29 cellular contexts compared by ENCODE assay signal in the genomic region with DNA sequence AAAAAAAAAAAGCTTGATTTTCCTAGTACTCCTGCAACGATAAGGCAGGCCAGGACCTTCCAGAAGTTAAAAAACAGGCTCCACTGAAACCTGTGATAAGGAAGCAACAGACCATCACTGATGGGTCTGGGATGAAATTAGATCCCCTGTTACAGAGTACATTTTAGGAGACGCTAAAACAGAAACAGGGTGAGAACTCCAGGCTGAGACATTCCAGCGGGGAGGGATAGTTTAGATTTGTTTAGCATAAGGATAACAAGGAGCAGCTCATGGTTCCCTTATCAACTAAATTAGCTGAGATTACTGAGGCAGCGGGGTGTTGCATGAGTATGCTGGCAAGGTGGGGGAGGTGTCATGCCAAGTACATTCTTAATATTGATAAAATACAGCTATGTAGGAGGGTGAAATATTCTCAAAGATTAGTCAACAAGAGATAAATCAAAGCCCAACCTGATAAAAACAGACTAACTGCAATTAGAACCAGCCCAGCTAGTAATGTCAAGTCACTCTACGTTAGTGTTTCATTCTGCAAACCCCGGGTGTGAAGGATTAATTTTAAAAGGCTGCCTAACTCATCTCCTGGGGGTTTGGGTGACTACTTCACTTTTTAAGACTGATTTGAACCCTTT.
DNase-seq lines count a peak whose midpoint lies in the region; ATAC-seq, FAIRE-seq and TF ChIP-seq lines count a peak whose summit lies in the region.
"Had no signal": no experiment of that assay in that cellular context is flagged by ENCODE, and none has a peak within 500 bp of the region (broad histone marks: within the 10 kb centered on the region; RNA-seq: fewer than 3 reads in every experiment).

No MANE protein-coding gene starts in this region.

- no peaks in the 10 kb centered on the region; the same call in 1 of the 2 replicates for H3K27me3 ChIP-seq in HUES6 (ENCODE audit: control insufficient read depth, insufficient read depth, low read length)
- H3K27me3 ChIP-seq in fibroblast of lung (ENCODE audit: control insufficient read depth, insufficient read depth, low read length): no peaks in the 10 kb centered on the region
- no peaks in the 10 kb centered on the region for H3K27me3 ChIP-seq in ovary
- H3K27me3 ChIP-seq: body of pancreas, dorsolateral prefrontal cortex, left lung, SJSA1 had no signal

- H3K4me1 ChIP-seq in A549 (peaks cover 11% of the 10 kb centered on the region), HUES6 (ENCODE audit: control insufficient read depth, insufficient read depth, low read length) (peaks cover 29% of the 10 kb centered on the region), fibroblast of lung (ENCODE audit: control insufficient read depth, extremely low read depth, insufficient read depth, low read length) (peaks cover 9% of the 10 kb centered on the region), mesodermal cell (ENCODE audit: control insufficient read depth, insufficient read depth, low read length, poor library complexity, severe bottlenecking) (no peaks in the 10 kb centered on the region), ovary (ENCODE audit: insufficient read depth) (peaks cover 7% of the 10 kb centered on the region)
- H3K4me1 ChIP-seq: SJSA1 had no signal

- 84% methylated on average over 6 of the region's 6 CpGs for WGBS in A549 (ENCODE audit: missing lambda C conversion rate)
- 32 to 45% methylated on average over 3 of the region's 6 CpGs for WGBS in mesodermal cell (ENCODE audit: insufficient coverage in 2 of 2), 2 experiments
- WGBS in ovary, 3 donors: 9 to 21% (median 14%) methylated on average over 6 of the region's 6 CpGs

- FAIRE-seq in A549 (lab: Jason Lieb, UNC): no peak
- FAIRE-seq: K562 had no signal

- ATAC-seq in A549: no peak
- no peak for ATAC-seq in GM18858 (IDR thresholded peaks at IDR 0.05; ENCODE audit: unreplicated experiment)
- ATAC-seq: body of pancreas; K562; naive thymus-derived CD8-positive, alpha-beta T cell had no signal

- H4K20me1 ChIP-seq in fibroblast of lung (ENCODE audit: control insufficient read depth, extremely low read depth, insufficient read depth, low read length): no peaks in the 10 kb centered on the region

- H3K36me3 ChIP-seq in HUES6 (ENCODE audit: control insufficient read depth, insufficient read depth, low read length): no peaks in the 10 kb centered on the region
- H3K36me3 ChIP-seq in fibroblast of lung (ENCODE audit: control insufficient read depth, insufficient read depth, low read length): no peaks in the 10 kb centered on the region
- H3K36me3 ChIP-seq in mesodermal cell (ENCODE audit: control insufficient read depth, insufficient read depth, low read length): no peaks in the 10 kb centered on the region
- H3K36me3 ChIP-seq in ovary: no peaks in the 10 kb centered on the region
- H3K36me3 ChIP-seq: heart left ventricle, left lung, SJSA1, transverse colon had no signal

- TF ChIP-seq POLR2A in A549 (IDR thresholded peaks at IDR 0.05; ENCODE audit: low read length) (no peak), ovary (IDR thresholded peaks at IDR 0.05) (no peak)

- H3K79me2 ChIP-seq in fibroblast of lung (ENCODE audit: control insufficient read depth, insufficient read depth, low read length): no peaks in the 10 kb centered on the region

- no peaks in the 10 kb centered on the region for H3K9me3 ChIP-seq in A549
- H3K9me3 ChIP-seq in HUES6 (ENCODE audit: control insufficient read depth, insufficient read depth, low read depth, low read length): no peaks in the 10 kb centered on the region
- no peaks in the 10 kb centered on the region for H3K9me3 ChIP-seq in fibroblast of lung (ENCODE audit: control insufficient read depth, insufficient read depth, low read depth, low read length)
- no peaks in the 10 kb centered on the region for H3K9me3 ChIP-seq in mesodermal cell (ENCODE audit: control insufficient read depth, low read length)
- H3K9me3 ChIP-seq in ovary: no peaks in the 10 kb centered on the region
- H3K9me3 ChIP-seq: body of pancreas, heart left ventricle, left lung, SJSA1, transverse colon had no signal

- TF ChIP-seq CTCF in A549 (IDR thresholded peaks at IDR 0.05): no peak
- TF ChIP-seq CTCF in fibroblast of lung (conservative IDR thresholded peaks at IDR 0.05 in 1 of 2, IDR thresholded peaks at IDR 0.05 in 1 of 2; ENCODE audit: low read depth in 1 of 2, low read length in 2 of 2): no peak
- no peak for TF ChIP-seq CTCF in ovary (IDR thresholded peaks at IDR 0.05)

- H3K9ac ChIP-seq in HUES6 (ENCODE audit: low read length): no peak overlapping the region
- H3K9ac ChIP-seq in fibroblast of lung (ENCODE audit: insufficient read depth, low read length): no peak overlapping the region

- H3K27ac ChIP-seq in A549 (peak overlapping the region; percentile 6 to 37; a peak in 2 of 6 replicates), HUES6 (ENCODE audit: low read depth, low read length) (no peak overlapping the region), fibroblast of lung (ENCODE audit: insufficient read depth, low read length) (no peak overlapping the region), mesodermal cell (ENCODE audit: low read depth, low read length, severe bottlenecking) (peak overlapping the region; percentile 16), ovary (no peak overlapping the region)
- H3K27ac ChIP-seq: body of pancreas, heart left ventricle, left lung, SJSA1, skin epidermis, transverse colon had no signal

- no peak overlapping the region for H3K4me2 ChIP-seq in A549
- peak overlapping the region; percentile 1 for H3K4me2 ChIP-seq in fibroblast of lung (ENCODE audit: extremely low read depth, insufficient read depth, low read length)

- POLR2A ChIA-PET in A549 (lab: Yijun Ruan, JAX): interaction anchor here (1.0 to 1.4 kb wide), 2 partner anchors 28 to 75 kb away, joined by 3 to 4 read pairs; partner anchors contain the start of gene BZW1

- TF ChIP-seq RAD21 in A549 (conservative IDR thresholded peaks at IDR 0.05 in 1 of 2, IDR thresholded peaks at IDR 0.05 in 1 of 2): no peak

- CTCF ChIA-PET in A549 (lab: Yijun Ruan, JAX): interaction anchor here (0.6 to 10.9 kb wide), 11 partner anchors 8 to 212 kb away, joined by 3 to 116 read pairs (median 4); partner anchors contain the start of gene NIF3L1

- H2AFZ ChIP-seq in fibroblast of lung (ENCODE audit: low read length): no peak overlapping the region

- intact Hi-C loops in ovary (cut with DNase I): no loop called here

- H3K4me3 ChIP-seq in A549 (no peak overlapping the region), HUES6 (ENCODE audit: low read depth, low read length) (0 out of 2 replicates have a peak overlapping the region, but pooled peaks have one; percentile 15), fibroblast of lung (replicated peaks in 1 of 4; ENCODE audit: control extremely low read depth in 1 of 4, insufficient read depth in 1 of 4, low read depth in 3 of 4, low read length in 4 of 4) (no peak overlapping the region), mesodermal cell (ENCODE audit: extremely low read depth, insufficient read depth, low read length, poor library complexity, severe bottlenecking) (no peak overlapping the region), ovary (no peak overlapping the region)
- H3K4me3 ChIP-seq: body of pancreas, dorsolateral prefrontal cortex, heart left ventricle, K562, left lung, SJSA1, skin epidermis, transverse colon had no signal

- TF ChIP-seq EP300 in A549 (IDR thresholded peaks at IDR 0.05): no peak
- TF ChIP-seq EP300 in ovary (IDR thresholded peaks at IDR 0.05): no peak

- DNase-seq in A549 (ENCODE audit: low read depth in 1 of 2, low spot score in 1 of 2) (no peak), fibroblast of lung (ENCODE audit: low read depth in 2 of 2) (peak; percentile 30 to 41), NCI-H748 treated with DMSO at 0.1 percent for 48 hours (lab: John Stamatoyannopoulos, UW) (no peak), NOMO-1 (lab: John Stamatoyannopoulos, UW; ENCODE audit: unreplicated experiment in 2 of 2) (no peak), ovary (no peak)
- DNase-seq: activated CD8-positive, alpha-beta memory T cell treated with anti-CD3 and anti-CD28 coated beads for 24 hours; activated gamma-delta T cell; activated T-cell treated with anti-CD3 and anti-CD28 coated beads, Interleukin-2, amount 50 U/mL, for 1 hour; body of pancreas; CD8-positive, alpha-beta memory T cell; DMS 273 treated with DMSO at 0.1 percent for 48 hours; dorsolateral prefrontal cortex; heart left ventricle; immature natural killer cell; left lung; naive thymus-derived CD8-positive, alpha-beta T cell; NCI-H1105 treated with DMSO at 0.1 percent for 48 hours; NCI-H1930; NCI-H526 treated with DMSO at 0.1 percent for 48 hours; retina; stimulated activated CD4-positive, alpha-beta T cell treated with anti-CD3 and anti-CD28 coated beads, Interleukin-1b, Interleukin-23, amount 100 ng/mL, for 48 hours; stimulated activated CD8-positive, alpha-beta memory T cell treated with anti-CD3 and anti-CD28 coated beads, Interleukin-4, amount 100 ng/mL, for 48 hours; transverse colon had no signal

TF ChIP-seq in A549, 52 proteins besides CTCF, POLR2A, EP300 and RAD21 (continues in another document):
- TF ChIP-seq HOXB5 (CRISPR knock-in tag; IDR thresholded peaks at IDR 0.05): no peak
- TF ChIP-seq POLR2AphosphoS2 (conservative IDR thresholded peaks at IDR 0.05; ENCODE audit: low read length): no peak
- no peak for TF ChIP-seq MAFK (IDR thresholded peaks at IDR 0.05; ENCODE audit: partially characterized antibody)
- TF ChIP-seq TFCP2L1 (CRISPR knock-in tag; IDR thresholded peaks at IDR 0.05): no peak
- TF ChIP-seq MAZ (IDR thresholded peaks at IDR 0.05; ENCODE audit: borderline replicate concordance, low read depth, low read length): no peak
- no peak for TF ChIP-seq CBX2 (IDR thresholded peaks at IDR 0.05; ENCODE audit: borderline replicate concordance, low read depth)
- TF ChIP-seq BHLHE40 (IDR thresholded peaks at IDR 0.05; ENCODE audit: low read depth, low read length): no peak
- TF ChIP-seq RARB (CRISPR knock-in tag; IDR thresholded peaks at IDR 0.05): no peak
- TF ChIP-seq, protein P1, sequence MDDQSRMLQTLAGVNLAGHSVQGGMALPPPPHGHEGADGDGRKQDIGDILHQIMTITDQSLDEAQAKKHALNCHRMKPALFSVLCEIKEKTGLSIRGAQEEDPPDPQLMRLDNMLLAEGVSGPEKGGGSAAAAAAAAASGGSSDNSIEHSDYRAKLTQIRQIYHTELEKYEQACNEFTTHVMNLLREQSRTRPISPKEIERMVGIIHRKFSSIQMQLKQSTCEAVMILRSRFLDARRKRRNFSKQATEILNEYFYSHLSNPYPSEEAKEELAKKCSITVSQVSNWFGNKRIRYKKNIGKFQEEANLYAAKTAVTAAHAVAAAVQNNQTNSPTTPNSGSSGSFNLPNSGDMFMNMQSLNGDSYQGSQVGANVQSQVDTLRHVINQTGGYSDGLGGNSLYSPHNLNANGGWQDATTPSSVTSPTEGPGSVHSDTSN (IDR thresholded peaks at IDR 0.05): no peak
- TF ChIP-seq KDM5A (IDR thresholded peaks at IDR 0.05): no peak
- TF ChIP-seq SREBF2 (IDR thresholded peaks at IDR 0.05): no peak
- TF ChIP-seq HDAC2 (IDR thresholded peaks at IDR 0.05): no peak
- TF ChIP-seq RNF2 (IDR thresholded peaks at IDR 0.05; ENCODE audit: borderline replicate concordance, low read depth): no peak

Comparison
In these comparisons a context has a peak if more than half of its experiments do, and no peak if none do; other contexts are left out.
1. DNase-seq: peak in fibroblast of lung (2 of 2); none in A549 (0 of 2), NCI-H748 treated with DMSO at 0.1 percent for 48 hours (single experiment), NOMO-1 (0 of 2) and ovary (0 of 5).
2. H3K27ac ChIP-seq: peak in A549 (2 of 2) and mesodermal cell (single experiment); none in HUES6 (single experiment), fibroblast of lung (single experiment) and ovary (0 of 2).